ENCODE assay signal across 8 cellular contexts in the genomic region with DNA sequence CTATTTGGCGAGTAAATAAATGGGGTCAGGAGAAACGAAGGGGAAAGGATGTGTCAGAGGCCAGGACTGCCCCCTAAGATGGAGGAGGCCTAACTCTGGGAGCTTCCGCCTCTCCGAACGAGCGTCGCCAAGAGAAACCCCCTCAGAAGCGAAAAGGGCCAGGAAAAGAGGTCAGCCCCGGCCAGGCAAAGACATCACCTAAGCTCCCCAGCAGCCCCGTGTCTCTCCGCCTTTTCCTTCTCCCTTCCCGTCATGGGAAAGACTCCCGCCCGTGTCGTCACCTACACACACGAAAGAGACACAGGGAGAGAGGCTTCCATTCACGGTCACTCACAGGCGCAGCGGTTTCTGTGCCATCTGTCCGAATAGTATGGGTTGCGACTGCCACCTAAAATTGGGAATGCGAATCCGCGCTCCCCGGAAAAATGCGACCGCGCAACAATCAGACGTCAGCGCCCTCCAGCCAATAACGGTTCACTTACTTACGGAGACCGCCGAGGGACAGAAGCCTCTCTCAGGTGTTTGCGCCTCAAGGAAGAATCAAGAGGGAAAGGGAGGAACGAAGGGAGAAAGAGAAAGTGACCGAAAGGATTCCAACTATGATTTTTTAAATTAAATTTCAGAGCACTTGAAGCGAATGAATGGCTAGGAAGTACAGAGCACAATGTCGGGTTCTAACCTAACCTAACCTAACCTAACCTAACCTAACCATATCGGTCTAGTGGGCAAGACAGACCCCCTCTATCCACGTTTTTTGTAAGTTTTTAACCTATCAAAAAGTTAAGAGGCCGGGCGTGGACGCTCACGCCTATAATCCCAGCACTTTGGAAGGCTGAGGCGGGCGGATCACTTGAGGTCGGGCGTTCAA. TPM values are rescaled to one million over a fixed set of nuclear protein-coding genes. Genes with fewer than 3 reads are reported as not detected.
DNase-seq lines count a peak whose midpoint lies in the region; ATAC-seq and TF ChIP-seq lines count a peak whose summit lies in the region.

Gene CWF19L1 (minus strand): TSS at position 402 of the 868 bp plus-strand sequence. CDS start 45 bp downstream, at position 357.

- peaks cover 40% of the 10 kb centered on the region for H3K79me2 ChIP-seq in Loucy (ENCODE audit: insufficient read depth, low read length)

- WGBS in stomach, 5 donors = 2 to 5% (median 3%) methylated on average over 43 to 49 of the region's 49 CpGs

- H3K4me1 ChIP-seq in Loucy (ENCODE audit: insufficient read depth, low read length, poor library complexity, severe bottlenecking) (peaks cover 11% of the 10 kb centered on the region), SJCRH30 (no peaks in the 10 kb centered on the region), stomach (peaks cover 15 to 45% (median 34%) of the 10 kb centered on the region in 4 donors)

- peak within 1 kb of the TSS; percentile 96 for H3K27ac Mint-ChIP-seq in neural crest cell (ENCODE audit: unreplicated experiment)

- H3K27me3 Mint-ChIP-seq in neural crest cell (ENCODE audit: low read depth) = no peaks in the 10 kb centered on the region

- H3K27me3 ChIP-seq in Loucy (ENCODE audit: insufficient read depth, low read length, poor library complexity, severe bottlenecking) = no peaks in the 10 kb centered on the region
- no peaks in the 10 kb centered on the region for H3K27me3 ChIP-seq in SJCRH30
- H3K27me3 ChIP-seq in stomach = no peaks in the 10 kb centered on the region

- H3K36me3 ChIP-seq in Loucy (ENCODE audit: insufficient read depth, low read length) (no peaks in the 10 kb centered on the region), SJCRH30 (peaks cover 2% of the 10 kb centered on the region; the same call in 1 of the 2 replicates), stomach (no peaks in the 10 kb centered on the region)

- H3K9ac ChIP-seq in Loucy (ENCODE audit: low read depth, low read length, poor library complexity, severe bottlenecking) = peak within 1 kb of the TSS; percentile 86

- intact Hi-C loops in stomach (cut with DNase I; ENCODE audit: low total_unique reads) = no loop called here

- DNase-seq in DMS114 treated with DMSO at 0.1 percent for 48 hours (lab: John Stamatoyannopoulos, UW; ENCODE audit: unreplicated experiment) (peak; percentile 88), SJCRH30 (peak; percentile 90 to 91), activated gamma-delta T cell treated with Interleukin-2 at 50 U/mL for 16 hours (peak; percentile 62), foreskin fibroblast (peak; percentile 86 to 95), neural crest cell (ENCODE audit: low read depth, low spot score) (peak; percentile 72), stomach (peak; percentile 90)

- no peaks in the 10 kb centered on the region for H3K9me3 Mint-ChIP-seq in neural crest cell

- H3K27ac ChIP-seq in SJCRH30 = peak within 1 kb of the TSS; percentile 93
- peak within 1 kb of the TSS; percentile 65 to 92 (median 88) for H3K27ac ChIP-seq in stomach

- no peak for TF ChIP-seq CTCF in Loucy (conservative IDR thresholded peaks at IDR 0.05; ENCODE audit: low read length)
- no peak for TF ChIP-seq CTCF in foreskin fibroblast (IDR thresholded peaks at IDR 0.05; ENCODE audit: low read depth, low read length)
- no peak for TF ChIP-seq CTCF in neural crest cell (conservative IDR thresholded peaks at IDR 0.05)
- TF ChIP-seq CTCF in stomach (IDR thresholded peaks at IDR 0.05) = no peak

- no peaks in the 10 kb centered on the region for H3K9me2 ChIP-seq in Loucy (replicated peaks; ENCODE audit: low read depth, low read length)

- peak in 1 of 4 donors; percentile 44 for TF ChIP-seq POLR2A in stomach (IDR thresholded peaks at IDR 0.05)

- TF ChIP-seq EP300 in stomach (IDR thresholded peaks at IDR 0.05) = no peak

- peak; percentile 72 for ATAC-seq in GM21737 (IDR thresholded peaks at IDR 0.05; ENCODE audit: unreplicated experiment)

- no peaks in the 10 kb centered on the region for H4K20me1 ChIP-seq in Loucy (ENCODE audit: insufficient read depth, low read length, poor library complexity, severe bottlenecking)

- no peaks in the 10 kb centered on the region for H3K9me3 ChIP-seq in Loucy (ENCODE audit: insufficient read depth, low read depth, low read length)
- no peaks in the 10 kb centered on the region for H3K9me3 ChIP-seq in SJCRH30 (replicated peaks)
- H3K9me3 ChIP-seq in stomach = no peaks in the 10 kb centered on the region

- H3F3A ChIP-seq in Loucy (ENCODE audit: low read depth) = no peaks in the 10 kb centered on the region

- H3K4me3 ChIP-seq in Loucy (ENCODE audit: low read length, poor library complexity, severe bottlenecking) (peak within 1 kb of the TSS; percentile 89), SJCRH30 (peak within 1 kb of the TSS; percentile 81), foreskin fibroblast (ENCODE audit: low read depth in 1 of 2, low read length in 2 of 2) (peak within 1 kb of the TSS; percentile 100), stomach (peak within 1 kb of the TSS; percentile 80 to 100 (median 92))

- peak within 1 kb of the TSS; percentile 99 for H3K4me3 Mint-ChIP-seq in neural crest cell

- H3K36me3 Mint-ChIP-seq in neural crest cell (ENCODE audit: low read depth) = peaks cover 2% of the 10 kb centered on the region

- H3K4me1 Mint-ChIP-seq in neural crest cell = peaks cover 9% of the 10 kb centered on the region

- H3K4me2 ChIP-seq in Loucy (ENCODE audit: low read depth, low read length, poor library complexity, severe bottlenecking) = peak within 1 kb of the TSS; percentile 50

- peak within 1 kb of the TSS; percentile 97 for H2AFZ ChIP-seq in Loucy (ENCODE audit: low read length)

RNA-seq across cellular contexts. Expression of gene CWF19L1, which starts in this region (rescaled TPM):
- 51.7 and 57.2 TPM in 2 replicates for total RNA-seq in SJCRH30 (2014; rRNA removed; shearing (Covaris generic))
- 29.2 and 33.2 TPM in 2 replicates for total RNA-seq in neural crest cell
- total RNA-seq in stomach = 10 to 100 TPM in 2 of 5 donors, 1 to 10 TPM in 3; 1.2 to 39.7 (median 8.1) TPM
- 10 to 100 TPM; 12.5 to 14.1 (median 13.3) TPM for polyA plus RNA-seq in stomach

Comparison
In these comparisons a context has a peak if more than half of its experiments do, and no peak if none do; other contexts are left out.
1. Peak in every context shown above with its lines: DNase-seq, ATAC-seq, H3K4me3 ChIP-seq and H3K27ac ChIP-seq.